ENCODE assay signal across 18 cellular contexts in the genomic region with DNA sequence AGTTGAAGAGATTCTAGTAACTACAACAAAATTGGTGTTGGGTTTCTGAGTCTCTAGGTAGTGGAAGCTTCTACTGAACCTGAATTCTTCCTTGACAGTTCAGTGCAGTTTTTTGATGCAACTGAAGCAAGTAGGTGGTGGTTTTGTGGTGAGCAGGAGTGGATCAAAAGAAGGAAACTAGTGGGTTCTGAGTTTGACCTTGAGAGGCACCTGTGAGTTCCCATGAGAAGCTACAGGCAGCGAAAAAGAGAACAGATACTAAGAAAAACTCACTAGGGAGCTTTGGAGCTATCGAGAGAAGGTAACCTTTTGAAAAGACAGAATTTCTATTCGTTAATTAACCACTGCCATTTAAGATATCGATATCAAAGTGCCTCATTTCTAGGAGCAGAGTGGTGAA.
"Had no signal": no experiment of that assay in that cellular context is flagged by ENCODE, and none has a peak within 500 bp of the region (broad histone marks: within the 10 kb centered on the region; RNA-seq: fewer than 3 reads in every experiment).

No MANE protein-coding gene starts in this region.

- H3K9me3 Mint-ChIP-seq: endodermal cell, nephron had no signal

- ATAC-seq: activated naive CD4-positive, alpha-beta T cell treated with anti-CD3 and anti-CD28 coated beads, Interleukin-2, amount 50 U/mL, for 72 hours; activated T-cell treated with anti-CD3 and anti-CD28 coated beads, Interleukin-2, amount 50 U/mL, for 72 hours had no signal

- H3K36me3 ChIP-seq: cardiac muscle cell, right atrium auricular region had no signal

- H3K4me3 ChIP-seq: cardiac muscle cell, dorsolateral prefrontal cortex, right atrium auricular region had no signal

- H3K4me1 Mint-ChIP-seq: endodermal cell, nephron had no signal

- H3K27ac ChIP-seq: cardiac muscle cell, dorsolateral prefrontal cortex, right atrium auricular region had no signal

- H3K4me3 Mint-ChIP-seq: activated CD4-positive, alpha-beta T cell treated with anti-CD3 and anti-CD28 coated beads, Interleukin-2, amount 10 ng/mL, durations not matched to agents 7 days and 5 days; activated T-cell treated with anti-CD3 and anti-CD28 coated beads, Interleukin-2, amount 50 U/mL, for 72 hours; endodermal cell; nephron had no signal

- H3K27me3 ChIP-seq: right atrium auricular region had no signal

- H3K9me3 ChIP-seq: right atrium auricular region had no signal

- H3K27me3 Mint-ChIP-seq: activated CD4-positive, alpha-beta T cell treated with anti-CD3 and anti-CD28 coated beads, Interleukin-2, amount 10 ng/mL, durations not matched to agents 7 days and 5 days had no signal

- DNase-seq: activated CD4-positive, alpha-beta T cell treated with anti-CD3 and anti-CD28 coated beads, Interleukin-2, amount 10 ng/mL, durations not matched to agents 7 days and 5 days; activated CD8-positive, alpha-beta memory T cell treated with anti-CD3 and anti-CD28 coated beads, Interleukin-2, amount 50 U/mL, for 48 hours; activated gamma-delta T cell; activated T-cell treated with anti-CD3 and anti-CD28 coated beads, Interleukin-2, amount 50 U/mL, for 72 hours; dorsolateral prefrontal cortex; endodermal cell; head of caudate nucleus; immature natural killer cell; mesendoderm; nucleus accumbens; stimulated activated CD4-positive, alpha-beta T cell treated with anti-CD3 and anti-CD28 coated beads, Interleukin-4, amount 100 ng/mL, for 1 hour; stimulated activated naive CD4-positive, alpha-beta T cell; substantia nigra; trophoblast cell had no signal

- H3K27ac Mint-ChIP-seq: activated CD4-positive, alpha-beta T cell treated with anti-CD3 and anti-CD28 coated beads, Interleukin-2, amount 10 ng/mL, durations not matched to agents 7 days and 5 days; activated naive CD4-positive, alpha-beta T cell treated with anti-CD3 and anti-CD28 coated beads, Interleukin-2, amount 50 U/mL, for 72 hours; activated T-cell treated with anti-CD3 and anti-CD28 coated beads, Interleukin-2, amount 50 U/mL, for 72 hours; endodermal cell; nephron had no signal

- H3K4me1 ChIP-seq: right atrium auricular region had no signal
